Comparison of ENCODE assay signal across 8 cellular contexts in the genomic region with DNA sequence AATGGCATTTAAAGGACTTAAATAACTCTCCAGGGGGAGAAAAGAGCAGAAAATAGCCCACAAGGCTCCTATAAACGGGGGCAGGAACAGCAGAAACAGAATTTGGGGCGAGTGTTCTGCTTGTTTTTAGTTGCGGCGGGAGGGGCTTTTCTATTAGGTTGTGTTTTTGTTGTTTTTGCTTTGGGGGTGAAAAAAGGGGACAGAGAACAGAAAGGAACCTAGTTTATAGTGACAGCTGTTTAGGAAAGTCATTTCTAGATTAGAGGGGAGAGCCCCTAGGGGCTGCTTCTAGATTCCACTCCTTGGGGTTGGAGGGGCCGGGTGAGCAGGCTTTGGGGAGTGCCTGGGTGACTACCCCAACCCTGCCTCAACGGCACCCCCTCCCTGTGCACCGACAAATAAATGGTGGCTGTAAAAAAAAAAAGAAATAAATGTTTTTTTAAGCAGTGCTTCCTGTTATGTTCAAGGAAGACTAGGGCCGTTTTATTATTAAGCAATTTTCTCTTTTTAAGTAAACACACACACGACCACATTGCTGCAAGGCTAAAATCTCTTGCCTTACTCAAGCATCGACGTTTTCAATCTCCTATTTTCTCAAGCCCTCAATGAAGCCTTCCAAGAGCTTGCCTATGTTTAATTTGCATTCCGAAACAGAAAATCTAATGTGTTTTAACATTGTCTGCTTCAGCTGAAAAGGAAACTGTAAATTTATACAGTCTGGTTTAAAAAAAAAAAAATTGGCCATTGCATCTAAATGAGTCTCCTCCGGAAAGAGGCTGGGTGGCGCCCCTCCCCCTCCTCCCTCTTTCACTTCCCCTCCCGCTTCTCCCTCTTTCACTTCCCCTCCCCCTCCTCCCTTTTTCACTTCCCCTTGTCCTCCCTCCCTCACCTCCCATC.
DNase-seq lines count a peak whose midpoint lies in the region; ATAC-seq, FAIRE-seq and TF ChIP-seq lines count a peak whose summit lies in the region.

No MANE protein-coding gene starts in this region.

- ATAC-seq in GM18511 (IDR thresholded peaks at IDR 0.05; ENCODE audit: unreplicated experiment) (peak; percentile 85), HG02943 (IDR thresholded peaks at IDR 0.05; ENCODE audit: low read depth, unreplicated experiment) (peak; percentile 79)
- peak; percentile 76 for ATAC-seq in activated CD8-positive, alpha-beta memory T cell treated with anti-CD3 and anti-CD28 coated beads, Interleukin-2, amount 10 ng/mL, durations not matched to agents 7 days and 5 days

- peak overlapping the region; percentile 77 for H3K4me2 ChIP-seq in osteoblast (ENCODE audit: insufficient read depth, low read length)

- CTCF ChIA-PET in activated CD8-positive, alpha-beta memory T cell treated with anti-CD3 and anti-CD28 coated beads, Interleukin-2, amount 10 ng/mL, durations not matched to agents 7 days and 5 days (lab: Charles Lee), result interaction anchor here (0.6 to 2.2 kb wide), 7 partner anchors 14 to 194 kb away, joined by 3 to 9 read pairs (median 5); no protein-coding TSS in a partner anchor

- H3K4me3 Mint-ChIP-seq in activated CD8-positive, alpha-beta memory T cell treated with anti-CD3 and anti-CD28 coated beads, Interleukin-2, amount 10 ng/mL, durations not matched to agents 7 days and 5 days, result peak overlapping the region; percentile 71

- H3K9me3 ChIP-seq in osteoblast (ENCODE audit: low read depth, low read length), result no peaks in the 10 kb centered on the region

- no peaks in the 10 kb centered on the region for H3K27me3 ChIP-seq in osteoblast (ENCODE audit: insufficient read depth, low read length)

- peaks cover 9% of the 10 kb centered on the region for H3K4me1 ChIP-seq in osteoblast (ENCODE audit: insufficient read depth, low read length)

- H4K20me1 ChIP-seq in osteoblast (ENCODE audit: insufficient read depth, low read length), result no peaks in the 10 kb centered on the region

- no peak for TF ChIP-seq CTCF in osteoblast (IDR thresholded peaks at IDR 0.05; ENCODE audit: extremely low read depth, low read depth, low read length)

- H3K36me3 ChIP-seq in osteoblast (ENCODE audit: insufficient read depth, low read length), result no peaks in the 10 kb centered on the region

- peak; percentile 69 for FAIRE-seq in A204.1 (lab: Jason Lieb, UNC)

- H3K36me3 Mint-ChIP-seq in activated CD8-positive, alpha-beta memory T cell treated with anti-CD3 and anti-CD28 coated beads, Interleukin-2, amount 10 ng/mL, durations not matched to agents 7 days and 5 days, result no peaks in the 10 kb centered on the region

- H3K27ac Mint-ChIP-seq in activated CD8-positive, alpha-beta memory T cell treated with anti-CD3 and anti-CD28 coated beads, Interleukin-2, amount 10 ng/mL, durations not matched to agents 7 days and 5 days, result peak overlapping the region; percentile 91

- peak overlapping the region; percentile 51 for H3K4me3 ChIP-seq in osteoblast (ENCODE audit: insufficient read depth, low read length)

- no peaks in the 10 kb centered on the region for H3K9me3 Mint-ChIP-seq in activated CD8-positive, alpha-beta memory T cell treated with anti-CD3 and anti-CD28 coated beads, Interleukin-2, amount 10 ng/mL, durations not matched to agents 7 days and 5 days (ENCODE audit: low read depth)

- H2AFZ ChIP-seq in osteoblast (ENCODE audit: low read length), result no peak overlapping the region

- H3K79me2 ChIP-seq in osteoblast (ENCODE audit: insufficient read depth, low read length), result no peaks in the 10 kb centered on the region

- H3K27me3 Mint-ChIP-seq in activated CD8-positive, alpha-beta memory T cell treated with anti-CD3 and anti-CD28 coated beads, Interleukin-2, amount 10 ng/mL, durations not matched to agents 7 days and 5 days, result no peaks in the 10 kb centered on the region

- in situ Hi-C loops in G401 (cut with HindIII; ENCODE audit: low sequenced_read_pairs), result no loop called here

- H3K27ac ChIP-seq in osteoblast (ENCODE audit: low read depth, low read length), result peak overlapping the region; percentile 66

- H3K4me1 Mint-ChIP-seq in activated CD8-positive, alpha-beta memory T cell treated with anti-CD3 and anti-CD28 coated beads, Interleukin-2, amount 10 ng/mL, durations not matched to agents 7 days and 5 days, result peaks cover 27% of the 10 kb centered on the region

- DNase-seq in NCI-H526 (lab: John Stamatoyannopoulos, UW), result peak; percentile 45 to 57
- DNase-seq in activated CD8-positive, alpha-beta memory T cell treated with anti-CD3 and anti-CD28 coated beads, Interleukin-2, amount 10 ng/mL, durations not matched to agents 7 days and 5 days, result peak; percentile 82
- DNase-seq in fibroblast of peridontal ligament (ENCODE audit: extremely low read depth), result peak; percentile 74
- peak; percentile 78 for DNase-seq in osteoblast (ENCODE audit: insufficient read length, low spot score, missing footprints)
- no peak for DNase-seq in G401 (ENCODE audit: low spot score)
